Comparison of ENCODE assay signal across 9 cellular contexts in the genomic region with DNA sequence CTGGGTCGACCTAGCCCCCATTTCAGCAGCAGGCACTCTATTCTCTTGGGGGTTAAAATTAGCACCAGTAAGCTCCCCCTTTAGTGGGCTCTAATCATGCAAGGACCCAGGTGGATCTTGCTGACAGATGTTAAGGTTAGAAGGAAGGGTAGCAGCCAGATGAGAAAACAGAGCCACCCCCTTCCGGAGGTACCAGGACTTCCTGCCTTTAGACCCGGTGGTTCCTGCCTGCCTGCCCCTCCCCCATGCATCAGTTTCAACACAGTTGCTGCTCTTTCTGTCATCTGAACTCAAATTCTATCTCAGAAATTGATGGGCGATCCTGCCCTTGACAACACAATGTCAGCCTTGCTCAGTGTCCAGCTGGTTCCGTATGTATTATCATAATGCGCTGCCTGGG.
DNase-seq lines count a peak whose midpoint lies in the region; ATAC-seq and TF ChIP-seq lines count a peak whose summit lies in the region.
"Had no signal": no experiment of that assay in that cellular context is flagged by ENCODE, and none has a peak within 500 bp of the region (broad histone marks: within the 10 kb centered on the region; RNA-seq: fewer than 3 reads in every experiment).

No MANE protein-coding gene starts in this region.

- H3K9me3 ChIP-seq in DND-41 (ENCODE audit: insufficient read depth, low read length, severe bottlenecking) (no peaks in the 10 kb centered on the region), Caco-2 (no peaks in the 10 kb centered on the region)

- CTCF ChIA-PET in Caco-2 (lab: Charles Lee), result no interaction called here

- H3K4me3 ChIP-seq in DND-41 (ENCODE audit: low read depth in 1 of 2, low read length in 2 of 2), result peak overlapping the region in 1 of 2 experiments; percentile 30; a peak in 1 of 4 replicates
- no peak overlapping the region for H3K4me3 ChIP-seq in Caco-2 (ENCODE audit: low read depth, low read length)

- peak overlapping the region; percentile 16 for H3K27ac Mint-ChIP-seq in activated naive CD8-positive, alpha-beta T cell treated with anti-CD3 and anti-CD28 coated beads, Interleukin-2, amount 50 U/mL, for 24 hours
- no peak overlapping the region for H3K27ac Mint-ChIP-seq in Caco-2 (ENCODE audit: unreplicated experiment)

- intact Hi-C loops in Caco-2 (cut with micrococcal nuclease; ENCODE audit: unreplicated experiment), result no loop called here

- DNase-seq in DND-41, result peak; percentile 92
- DNase-seq in activated naive CD8-positive, alpha-beta T cell treated with anti-CD3 and anti-CD28 coated beads, Interleukin-2, amount 50 U/mL, for 24 hours, result peak; percentile 56
- peak; percentile 21 for DNase-seq in stimulated activated CD8-positive, alpha-beta memory T cell treated with anti-CD3 and anti-CD28 coated beads, Interleukin-7, amount 100 ng/mL, for 24 hours (ENCODE audit: low read depth)
- no peak for DNase-seq in Caco-2
- no peak for DNase-seq in CD1c-positive myeloid dendritic cell (ENCODE audit: extremely low spot score)
- no peak for DNase-seq in C1 segment of cervical spinal cord (lab: John Stamatoyannopoulos, UW)

- no peaks in the 10 kb centered on the region; the same call in 1 of the 2 replicates for H3K36me3 ChIP-seq in DND-41 (ENCODE audit: insufficient read depth, low read length)
- H3K36me3 ChIP-seq in Caco-2 (ENCODE audit: control insufficient read depth, insufficient read depth, low read length), result no peaks in the 10 kb centered on the region

- peak overlapping the region; percentile 37 for H3K4me3 Mint-ChIP-seq in activated naive CD8-positive, alpha-beta T cell treated with anti-CD3 and anti-CD28 coated beads, Interleukin-2, amount 50 U/mL, for 24 hours
- H3K4me3 Mint-ChIP-seq in Caco-2 (ENCODE audit: unreplicated experiment), result no peak overlapping the region
- H3K4me3 Mint-ChIP-seq: neural crest cell had no signal

- POLR2A ChIA-PET in Caco-2 (lab: Charles Lee), result no interaction called here

- H3K27me3 Mint-ChIP-seq in activated naive CD8-positive, alpha-beta T cell treated with anti-CD3 and anti-CD28 coated beads, Interleukin-2, amount 50 U/mL, for 24 hours, result no peaks in the 10 kb centered on the region
- peaks cover 20% of the 10 kb centered on the region for H3K27me3 Mint-ChIP-seq in Caco-2 (ENCODE audit: insufficient read depth, unreplicated experiment)

- peaks cover 14% of the 10 kb centered on the region for H3K9me3 Mint-ChIP-seq in activated naive CD8-positive, alpha-beta T cell treated with anti-CD3 and anti-CD28 coated beads, Interleukin-2, amount 50 U/mL, for 24 hours
- H3K9me3 Mint-ChIP-seq in Caco-2 (ENCODE audit: unreplicated experiment), result no peaks in the 10 kb centered on the region
- H3K9me3 Mint-ChIP-seq: neural crest cell had no signal

- peaks cover 61% of the 10 kb centered on the region for H3K4me1 Mint-ChIP-seq in activated naive CD8-positive, alpha-beta T cell treated with anti-CD3 and anti-CD28 coated beads, Interleukin-2, amount 50 U/mL, for 24 hours
- H3K4me1 Mint-ChIP-seq in Caco-2 (ENCODE audit: low read depth, unreplicated experiment), result no peaks in the 10 kb centered on the region

- peak overlapping the region; percentile 56 for H3K4me2 ChIP-seq in DND-41 (ENCODE audit: insufficient read depth, low read length)

- H3K27me3 ChIP-seq in DND-41 (ENCODE audit: insufficient read depth, low read length, poor library complexity) (no peaks in the 10 kb centered on the region), Caco-2 (replicated peaks; ENCODE audit: control insufficient read depth, insufficient read depth, low read length) (no peaks in the 10 kb centered on the region; the same call in 1 of the 2 replicates)

- ATAC-seq in DND-41 (ENCODE audit: insufficient read depth, low read depth) (peak; percentile 99), GM21717 (IDR thresholded peaks at IDR 0.05; ENCODE audit: unreplicated experiment) (peak; percentile 65)
- peak; percentile 44 for ATAC-seq in activated naive CD8-positive, alpha-beta T cell treated with anti-CD3 and anti-CD28 coated beads, Interleukin-2, amount 50 U/mL, for 24 hours

- no peaks in the 10 kb centered on the region for H3K36me3 Mint-ChIP-seq in activated naive CD8-positive, alpha-beta T cell treated with anti-CD3 and anti-CD28 coated beads, Interleukin-2, amount 50 U/mL, for 24 hours (ENCODE audit: low read depth)
- H3K36me3 Mint-ChIP-seq in Caco-2 (ENCODE audit: insufficient read depth, unreplicated experiment), result no peaks in the 10 kb centered on the region

- H4K20me1 ChIP-seq in DND-41 (ENCODE audit: insufficient read depth, low read length), result no peaks in the 10 kb centered on the region

- H3K27ac ChIP-seq in DND-41 (ENCODE audit: low read length), result peak overlapping the region; percentile 84

- H3K79me2 ChIP-seq in DND-41 (ENCODE audit: insufficient read depth, low read length), result no peaks in the 10 kb centered on the region

- H3K9ac ChIP-seq in DND-41 (ENCODE audit: low read depth, low read length), result peak overlapping the region; percentile 33

- no TSS peak for BruUV-seq in Caco-2 (replicated peaks; lab: Mats Ljungman, UMichigan)

- TF ChIP-seq CTCF in DND-41 (IDR thresholded peaks at IDR 0.05; ENCODE audit: borderline replicate concordance, extremely low read depth, low read length, poor library complexity, severe bottlenecking) (no peak), Caco-2 (IDR thresholded peaks at IDR 0.05; ENCODE audit: insufficient read depth in 1 of 2, low read depth in 1 of 2, low read length in 1 of 2, severe bottlenecking in 1 of 2, unreplicated experiment in 1 of 2) (no peak)

- H3K4me1 ChIP-seq in DND-41 (ENCODE audit: insufficient read depth, low read length), result peaks cover 46% of the 10 kb centered on the region
- H3K4me1 ChIP-seq in Caco-2, result no peaks in the 10 kb centered on the region

- peak overlapping the region; percentile 79 for H2AFZ ChIP-seq in DND-41 (ENCODE audit: low read depth, low read length)

TF ChIP-seq in PFSK-1, 5 proteins besides CTCF, POLR2A, EP300 and RAD21:
- peak; percentile 52 for TF ChIP-seq FOXP2 (optimal IDR thresholded peaks at IDR 0.05; ENCODE audit: borderline replicate concordance, extremely low read depth, extremely low read length, insufficient read depth)
- TF ChIP-seq, protein P1, sequence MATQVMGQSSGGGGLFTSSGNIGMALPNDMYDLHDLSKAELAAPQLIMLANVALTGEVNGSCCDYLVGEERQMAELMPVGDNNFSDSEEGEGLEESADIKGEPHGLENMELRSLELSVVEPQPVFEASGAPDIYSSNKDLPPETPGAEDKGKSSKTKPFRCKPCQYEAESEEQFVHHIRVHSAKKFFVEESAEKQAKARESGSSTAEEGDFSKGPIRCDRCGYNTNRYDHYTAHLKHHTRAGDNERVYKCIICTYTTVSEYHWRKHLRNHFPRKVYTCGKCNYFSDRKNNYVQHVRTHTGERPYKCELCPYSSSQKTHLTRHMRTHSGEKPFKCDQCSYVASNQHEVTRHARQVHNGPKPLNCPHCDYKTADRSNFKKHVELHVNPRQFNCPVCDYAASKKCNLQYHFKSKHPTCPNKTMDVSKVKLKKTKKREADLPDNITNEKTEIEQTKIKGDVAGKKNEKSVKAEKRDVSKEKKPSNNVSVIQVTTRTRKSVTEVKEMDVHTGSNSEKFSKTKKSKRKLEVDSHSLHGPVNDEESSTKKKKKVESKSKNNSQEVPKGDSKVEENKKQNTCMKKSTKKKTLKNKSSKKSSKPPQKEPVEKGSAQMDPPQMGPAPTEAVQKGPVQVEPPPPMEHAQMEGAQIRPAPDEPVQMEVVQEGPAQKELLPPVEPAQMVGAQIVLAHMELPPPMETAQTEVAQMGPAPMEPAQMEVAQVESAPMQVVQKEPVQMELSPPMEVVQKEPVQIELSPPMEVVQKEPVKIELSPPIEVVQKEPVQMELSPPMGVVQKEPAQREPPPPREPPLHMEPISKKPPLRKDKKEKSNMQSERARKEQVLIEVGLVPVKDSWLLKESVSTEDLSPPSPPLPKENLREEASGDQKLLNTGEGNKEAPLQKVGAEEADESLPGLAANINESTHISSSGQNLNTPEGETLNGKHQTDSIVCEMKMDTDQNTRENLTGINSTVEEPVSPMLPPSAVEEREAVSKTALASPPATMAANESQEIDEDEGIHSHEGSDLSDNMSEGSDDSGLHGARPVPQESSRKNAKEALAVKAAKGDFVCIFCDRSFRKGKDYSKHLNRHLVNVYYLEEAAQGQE (IDR thresholded peaks at IDR 0.05; ENCODE audit: insufficient read depth in 1 of 2, low read depth in 2 of 2, low read length in 2 of 2), result no peak
- no peak for TF ChIP-seq POLR2AphosphoS5 (IDR thresholded peaks at IDR 0.05; ENCODE audit: low read depth, low read length)
- TF ChIP-seq SIN3A (IDR thresholded peaks at IDR 0.05; ENCODE audit: borderline replicate concordance, insufficient read depth, low read length), result no peak

Comparison
In these comparisons a context has a peak if more than half of its experiments do, and no peak if none do; other contexts are left out.
1. ATAC-seq: peak in every context shown above with its lines; median percentile 99 in DND-41; 65 in GM21717; 44 in activated naive CD8-positive, alpha-beta T cell treated with anti-CD3 and anti-CD28 coated beads, Interleukin-2, amount 50 U/mL, for 24 hours.
2. DNase-seq: peak in DND-41 (single experiment), activated naive CD8-positive, alpha-beta T cell treated with anti-CD3 and anti-CD28 coated beads, Interleukin-2, amount 50 U/mL, for 24 hours (single experiment) and stimulated activated CD8-positive, alpha-beta memory T cell treated with anti-CD3 and anti-CD28 coated beads, Interleukin-7, amount 100 ng/mL, for 24 hours (single experiment); none in Caco-2 (0 of 2), CD1c-positive myeloid dendritic cell (single experiment) and C1 segment of cervical spinal cord (0 of 14).